ENCODE assay signal across 23 cellular contexts in genomic region chr4:99413160-99413559, GRCh38. TPM values are rescaled to one million over a fixed set of nuclear protein-coding genes. Genes with fewer than 3 reads are reported as not detected.
"Had no signal": no experiment of that assay in that cellular context is flagged by ENCODE, and none has a peak within 500 bp of the region (broad histone marks: within the 10 kb centered on the region; RNA-seq: fewer than 3 reads in every experiment).

No MANE protein-coding gene starts in this region.

- H3K36me3 ChIP-seq: adrenal gland, tibial nerve had no signal

- ATAC-seq: activated T-cell treated with anti-CD3 and anti-CD28 coated beads, Interleukin-2, amount 50 U/mL, for 72 hours; effector memory CD8-positive, alpha-beta T cell; foreskin keratinocyte; naive thymus-derived CD8-positive, alpha-beta T cell; SK-N-SH treated with all-trans-retinoic acid at 6 μM for 48 hours had no signal

- DNase-seq: activated CD4-positive, alpha-beta T cell treated with anti-CD3 and anti-CD28 coated beads, Interleukin-2, amount 10 ng/mL, durations not matched to agents 7 days and 5 days; activated CD8-positive, alpha-beta memory T cell treated with anti-CD3 and anti-CD28 coated beads for 24 hours; activated effector memory CD4-positive, alpha-beta T cell treated with anti-CD3 and anti-CD28 coated beads, Interleukin-2, amount 50 U/mL, for 16 hours; activated T-cell treated with anti-CD3 and anti-CD28 coated beads, Interleukin-2, amount 50 U/mL, for 72 hours; adrenal gland; effector memory CD8-positive, alpha-beta T cell; foreskin keratinocyte; glutamatergic neuron; mesendoderm; naive thymus-derived CD8-positive, alpha-beta T cell; stimulated activated CD4-positive, alpha-beta T cell treated with anti-CD3 and anti-CD28 coated beads, Interleukin-12 subunit alpha, Interleukin-12 subunit beta, amount 100 ng/mL, for 4 hours; stimulated activated CD4-positive, alpha-beta T cell treated with anti-CD3 and anti-CD28 coated beads, Interleukin-1b, Interleukin-23, amount 100 ng/mL, for 48 hours; stimulated activated CD8-positive, alpha-beta memory T cell treated with anti-CD3 and anti-CD28 coated beads, Interleukin-4, amount 100 ng/mL, for 48 hours; stimulated activated naive CD4-positive, alpha-beta T cell; substantia nigra; T1000 had no signal

- H3K9me3 ChIP-seq: adrenal gland, tibial nerve had no signal

- H3K27ac ChIP-seq: adrenal gland, foreskin keratinocyte, tibial nerve had no signal

- H3K36me3 Mint-ChIP-seq: activated naive CD4-positive, alpha-beta T cell treated with anti-CD3 and anti-CD28 coated beads, Interleukin-2, amount 50 U/mL, for 24 hours; naive thymus-derived CD8-positive, alpha-beta T cell had no signal

- H3K27me3 Mint-ChIP-seq: activated CD4-positive, alpha-beta T cell treated with anti-CD3 and anti-CD28 coated beads, Interleukin-2, amount 10 ng/mL, durations not matched to agents 7 days and 5 days; activated naive CD4-positive, alpha-beta T cell treated with anti-CD3 and anti-CD28 coated beads, Interleukin-2, amount 50 U/mL, for 24 hours; effector memory CD8-positive, alpha-beta T cell; naive thymus-derived CD8-positive, alpha-beta T cell had no signal

- H3K27me3 ChIP-seq: adrenal gland, foreskin keratinocyte, tibial nerve had no signal

- H3K4me3 Mint-ChIP-seq: activated CD4-positive, alpha-beta T cell treated with anti-CD3 and anti-CD28 coated beads, Interleukin-2, amount 10 ng/mL, durations not matched to agents 7 days and 5 days; activated naive CD4-positive, alpha-beta T cell treated with anti-CD3 and anti-CD28 coated beads, Interleukin-2, amount 50 U/mL, for 24 hours; activated T-cell treated with anti-CD3 and anti-CD28 coated beads, Interleukin-2, amount 50 U/mL, for 72 hours; effector memory CD8-positive, alpha-beta T cell; naive thymus-derived CD8-positive, alpha-beta T cell had no signal

- H3K27ac Mint-ChIP-seq: activated CD4-positive, alpha-beta T cell treated with anti-CD3 and anti-CD28 coated beads, Interleukin-2, amount 10 ng/mL, durations not matched to agents 7 days and 5 days; activated naive CD4-positive, alpha-beta T cell treated with anti-CD3 and anti-CD28 coated beads, Interleukin-2, amount 50 U/mL, for 24 hours; activated T-cell treated with anti-CD3 and anti-CD28 coated beads, Interleukin-2, amount 50 U/mL, for 72 hours; effector memory CD8-positive, alpha-beta T cell; naive thymus-derived CD8-positive, alpha-beta T cell had no signal

- H3K4me1 ChIP-seq: adrenal gland, tibial nerve had no signal

- H3K4me3 ChIP-seq: adrenal gland, tibial nerve had no signal

- H3K4me1 Mint-ChIP-seq: activated CD4-positive, alpha-beta T cell treated with anti-CD3 and anti-CD28 coated beads, Interleukin-2, amount 10 ng/mL, durations not matched to agents 7 days and 5 days; activated naive CD4-positive, alpha-beta T cell treated with anti-CD3 and anti-CD28 coated beads, Interleukin-2, amount 50 U/mL, for 24 hours; naive thymus-derived CD8-positive, alpha-beta T cell had no signal

- H3K9me3 Mint-ChIP-seq: activated CD4-positive, alpha-beta T cell treated with anti-CD3 and anti-CD28 coated beads, Interleukin-2, amount 10 ng/mL, durations not matched to agents 7 days and 5 days; activated naive CD4-positive, alpha-beta T cell treated with anti-CD3 and anti-CD28 coated beads, Interleukin-2, amount 50 U/mL, for 24 hours; activated T-cell treated with anti-CD3 and anti-CD28 coated beads, Interleukin-2, amount 50 U/mL, for 72 hours; effector memory CD8-positive, alpha-beta T cell; naive thymus-derived CD8-positive, alpha-beta T cell had no signal

RNA-seq across cellular contexts. Expression of gene ADH7, which starts 22.0 kb away (rescaled TPM):
- total RNA-seq: activated CD4-positive, alpha-beta T cell treated with anti-CD3 and anti-CD28 coated beads, Interleukin-2, amount 10 ng/mL, durations not matched to agents 7 days and 5 days; activated T-cell treated with anti-CD3 and anti-CD28 coated beads, Interleukin-2, amount 50 U/mL, for 72 hours; adrenal gland; cardiac septum; dermis microvascular lymphatic vessel endothelial cell; foreskin keratinocyte; kidney epithelial cell; naive thymus-derived CD8-positive, alpha-beta T cell; T-helper 1 cell treated with Interleukin-12 subunit alpha and Interleukin-12 subunit beta and Interleukin-4 antibody, amounts not matched to agents 30 ng/mL and 1 ng/mL, for 36 hours; tibial nerve had no signal
- polyA plus RNA-seq: foreskin keratinocyte; naive thymus-derived CD8-positive, alpha-beta T cell had no signal
